Comparison of ENCODE assay signal across 18 cellular contexts in the genomic region with DNA sequence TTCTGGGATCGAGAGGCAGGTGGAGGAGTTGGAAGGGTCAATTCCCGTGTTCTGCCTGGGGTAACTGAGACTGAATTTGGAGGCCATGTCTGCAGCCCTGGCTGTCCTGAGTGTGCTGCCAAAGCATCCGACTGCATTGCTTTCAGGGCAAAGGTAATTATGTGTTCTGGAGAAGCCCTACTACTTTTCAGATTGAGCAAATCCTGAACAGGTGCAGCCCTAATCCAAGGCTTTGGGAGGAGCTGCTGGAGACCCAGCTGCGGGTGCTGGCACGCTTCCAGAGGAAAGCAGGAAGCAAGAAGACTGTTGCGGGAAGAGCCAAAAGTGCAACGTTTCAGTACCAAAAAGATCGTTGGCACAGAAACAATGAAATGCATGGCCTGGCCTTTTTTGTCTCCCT.
DNase-seq lines count a peak whose midpoint lies in the region; ATAC-seq, FAIRE-seq and TF ChIP-seq lines count a peak whose summit lies in the region.
"Had no signal": no experiment of that assay in that cellular context is flagged by ENCODE, and none has a peak within 500 bp of the region (broad histone marks: within the 10 kb centered on the region; RNA-seq: fewer than 3 reads in every experiment).

No MANE protein-coding gene starts in this region.

- H3K4me1 ChIP-seq in DND-41 (ENCODE audit: insufficient read depth, low read length) (peaks cover 3% of the 10 kb centered on the region; the same call in 1 of the 2 replicates), HepG2 (ENCODE audit: insufficient read depth, low read length) (peaks cover 50% of the 10 kb centered on the region)
- H3K4me1 ChIP-seq in CD4-positive, alpha-beta memory T cell (ENCODE audit: insufficient read depth, low read length): no peaks in the 10 kb centered on the region

- no peaks in the 10 kb centered on the region for H3K36me3 ChIP-seq in DND-41 (ENCODE audit: insufficient read depth, low read length)
- H3K36me3 ChIP-seq in HepG2 (replicated peaks in 1 of 2; ENCODE audit: control insufficient read depth in 1 of 2, insufficient read depth in 2 of 2, low read length in 2 of 2): no peaks in the 10 kb centered on the region
- H3K36me3 ChIP-seq in CD4-positive, alpha-beta memory T cell (ENCODE audit: insufficient read depth, low read length): no peaks in the 10 kb centered on the region

- H3K4me1 Mint-ChIP-seq in CD4-positive, alpha-beta memory T cell: no peaks in the 10 kb centered on the region
- H3K4me1 Mint-ChIP-seq: activated naive CD8-positive, alpha-beta T cell treated with anti-CD3 and anti-CD28 coated beads, Interleukin-2, amount 50 U/mL, for 24 hours; GM23338; natural killer cell had no signal

- H3K27ac Mint-ChIP-seq in CD4-positive, alpha-beta memory T cell: no peak overlapping the region
- H3K27ac Mint-ChIP-seq: activated naive CD8-positive, alpha-beta T cell treated with anti-CD3 and anti-CD28 coated beads, Interleukin-2, amount 50 U/mL, for 24 hours; CD4-positive, alpha-beta T cell; GM23338; natural killer cell; stimulated activated naive B cell treated with anti-CD40 and anti-IgM and Interleukin-4, amounts not matched to agents 10 μg/mL and 1 μg/mL and 100 μg/mL, for 72 hours had no signal

- H4K20me1 ChIP-seq in DND-41 (ENCODE audit: insufficient read depth, low read length) (no peaks in the 10 kb centered on the region), HepG2 (ENCODE audit: insufficient read depth, low read length) (no peaks in the 10 kb centered on the region)

- H3K4me3 ChIP-seq in DND-41 (ENCODE audit: low read depth in 1 of 2, low read length in 2 of 2) (no peak overlapping the region), HepG2 (replicated peaks in 1 of 3; ENCODE audit: insufficient read depth in 1 of 3, low read depth in 2 of 3, low read length in 3 of 3) (no peak overlapping the region)
- H3K4me3 ChIP-seq in CD4-positive, alpha-beta memory T cell (ENCODE audit: low read length in 2 of 2): no peak overlapping the region
- H3K4me3 ChIP-seq: GM23338 had no signal

- H3K9me3 Mint-ChIP-seq in CD4-positive, alpha-beta memory T cell: no peaks in the 10 kb centered on the region
- H3K9me3 Mint-ChIP-seq: activated naive CD8-positive, alpha-beta T cell treated with anti-CD3 and anti-CD28 coated beads, Interleukin-2, amount 50 U/mL, for 24 hours; activated T-cell treated with anti-CD3 and anti-CD28 coated beads, Interleukin-2, amount 50 U/mL, for 4 hours; CD4-positive, alpha-beta T cell; GM23338; natural killer cell; stimulated activated naive B cell treated with anti-CD40 and anti-IgM and Interleukin-4, amounts not matched to agents 10 μg/mL and 1 μg/mL and 100 μg/mL, for 72 hours had no signal

- POLR2A ChIA-PET in HepG2 (lab: Yijun Ruan, JAX): interaction anchor here (2.6 to 3.0 kb wide), 2 partner anchors 17 to 74 kb away, joined by 33 to 51 read pairs; partner anchors contain the start of gene NRIP1
- POLR2A ChIA-PET in CD4-positive, alpha-beta memory T cell (lab: Charles Lee; ENCODE audit: partially characterized antibody): no interaction called here

- ATAC-seq in DND-41 (ENCODE audit: insufficient read depth, low read depth): no peak
- ATAC-seq in HepG2: no peak
- ATAC-seq: activated naive CD8-positive, alpha-beta T cell treated with anti-CD3 and anti-CD28 coated beads, Interleukin-2, amount 50 U/mL, for 24 hours; activated T-cell treated with anti-CD3 and anti-CD28 coated beads, Interleukin-2, amount 50 U/mL, for 4 hours; GM23338; natural killer cell; stimulated activated naive B cell treated with anti-CD40 and anti-IgM and Interleukin-4, amounts not matched to agents 10 μg/mL and 1 μg/mL and 100 μg/mL, for 72 hours had no signal

- CTCF ChIA-PET in HepG2 (lab: Yijun Ruan, JAX; ENCODE audit: low intra/inter-chr PET ratio, low total read pairs): no interaction called here
- CTCF ChIA-PET in CD4-positive, alpha-beta memory T cell (lab: Charles Lee; ENCODE audit: partially characterized antibody): no interaction called here

- no peak for TF ChIP-seq POLR2A in HepG2 (IDR thresholded peaks at IDR 0.05; ENCODE audit: insufficient read depth in 1 of 2, low read depth in 2 of 2, low read length in 2 of 2)

- intact Hi-C loops in HepG2 (cut with micrococcal nuclease; ENCODE audit: unreplicated experiment): no loop called here
- intact Hi-C loops in CD4-positive, alpha-beta memory T cell (cut with micrococcal nuclease): no loop called here

- H3K4me3 Mint-ChIP-seq in CD4-positive, alpha-beta memory T cell: no peak overlapping the region
- H3K4me3 Mint-ChIP-seq: activated naive CD8-positive, alpha-beta T cell treated with anti-CD3 and anti-CD28 coated beads, Interleukin-2, amount 50 U/mL, for 24 hours; activated T-cell treated with anti-CD3 and anti-CD28 coated beads, Interleukin-2, amount 50 U/mL, for 4 hours; CD4-positive, alpha-beta T cell; GM23338; natural killer cell; stimulated activated naive B cell treated with anti-CD40 and anti-IgM and Interleukin-4, amounts not matched to agents 10 μg/mL and 1 μg/mL and 100 μg/mL, for 72 hours had no signal

- WGBS in HepG2 (ENCODE audit: low lambda C conversion rate): 94% methylated on average over 8 of the region's 8 CpGs

- no peaks in the 10 kb centered on the region for H3K36me3 Mint-ChIP-seq in CD4-positive, alpha-beta memory T cell
- H3K36me3 Mint-ChIP-seq: natural killer cell; stimulated activated naive B cell treated with anti-CD40 and anti-IgM and Interleukin-4, amounts not matched to agents 10 μg/mL and 1 μg/mL and 100 μg/mL, for 72 hours had no signal

- BruUV-seq in HepG2 (replicated peaks; lab: Mats Ljungman, UMichigan): no TSS peak

- DNase-seq in CD1c-positive myeloid dendritic cell (ENCODE audit: extremely low spot score) (peak; percentile 12), DND-41 (peak; percentile 8), NCI-H69 (lab: John Stamatoyannopoulos, UW) (peak; percentile 91), HepG2 (ENCODE audit: low spot score) (no peak), superior temporal gyrus (ENCODE audit: extremely low spot score) (no peak), midbrain (lab: John Stamatoyannopoulos, UW) (no peak), T-helper 9 cell (no peak)
- no peak for DNase-seq in CD4-positive, alpha-beta memory T cell
- DNase-seq: activated naive CD8-positive, alpha-beta T cell treated with anti-CD3 and anti-CD28 coated beads, Interleukin-2, amount 50 U/mL, for 24 hours; activated T-cell treated with anti-CD3 and anti-CD28 coated beads, Interleukin-2, amount 50 U/mL, for 4 hours; CD4-positive, alpha-beta T cell; erythroblast; glutamatergic neuron; natural killer cell; retina; stimulated activated naive B cell treated with anti-CD40 and anti-IgM and Interleukin-4, amounts not matched to agents 10 μg/mL and 1 μg/mL and 100 μg/mL, for 72 hours had no signal

- no peak for FAIRE-seq in HepG2 (lab: Jason Lieb, UNC)
- FAIRE-seq: keratinocyte had no signal

- H3K9ac ChIP-seq in DND-41 (ENCODE audit: low read depth, low read length) (no peak overlapping the region), HepG2 (ENCODE audit: insufficient read depth, low read depth, low read length) (no peak overlapping the region)

- H3K27me3 Mint-ChIP-seq in CD4-positive, alpha-beta memory T cell: peaks cover 8 to 13% of the 10 kb centered on the region in 2 donors

- no peaks in the 10 kb centered on the region for H3K27me3 ChIP-seq in DND-41 (ENCODE audit: insufficient read depth, low read length, poor library complexity)
- H3K27me3 ChIP-seq in HepG2 (ENCODE audit: control insufficient read depth in 1 of 2, insufficient read depth in 2 of 2, low read length in 2 of 2): no peaks in the 10 kb centered on the region
- no peaks in the 10 kb centered on the region for H3K27me3 ChIP-seq in CD4-positive, alpha-beta memory T cell (ENCODE audit: insufficient read depth, low read length)

- TF ChIP-seq RAD21 in HepG2 (CRISPR knock-in tag; IDR thresholded peaks at IDR 0.05): no peak

- in situ Hi-C loops in HepG2 (cut with HindIII; ENCODE audit: extremely low pct_ligation_motif_present, low pct_unique_long_range_greater_than_20kb): no loop called here

- H2AFZ ChIP-seq in DND-41 (ENCODE audit: low read depth, low read length): no peak overlapping the region
- H2AFZ ChIP-seq in HepG2 (ENCODE audit: low read length): no peak overlapping the region
- H2AFZ ChIP-seq: GM23338 had no signal

- H3K79me2 ChIP-seq in DND-41 (ENCODE audit: insufficient read depth, low read length): no peaks in the 10 kb centered on the region
- no peaks in the 10 kb centered on the region for H3K79me2 ChIP-seq in HepG2 (ENCODE audit: insufficient read depth, low read length)

- H3K9me3 ChIP-seq in DND-41 (ENCODE audit: insufficient read depth, low read length, severe bottlenecking) (no peaks in the 10 kb centered on the region), HepG2 (ENCODE audit: low read length) (no peaks in the 10 kb centered on the region)
- H3K9me3 ChIP-seq in CD4-positive, alpha-beta memory T cell (ENCODE audit: control insufficient read depth in 1 of 2, low read length in 2 of 2): no peaks in the 10 kb centered on the region

- H3K27ac ChIP-seq in DND-41 (ENCODE audit: low read length) (no peak overlapping the region), HepG2 (ENCODE audit: extremely low read length, insufficient read depth, low read length) (no peak overlapping the region)
- H3K27ac ChIP-seq in CD4-positive, alpha-beta memory T cell (ENCODE audit: low read depth, low read length): no peak overlapping the region

- no peak for TF ChIP-seq EP300 in HepG2 (IDR thresholded peaks at IDR 0.05; ENCODE audit: low read depth in 2 of 2, low read length in 2 of 2)
- no peak for TF ChIP-seq EP300 in HepG2 (CRISPR knock-in tag; IDR thresholded peaks at IDR 0.05; ENCODE audit: borderline replicate concordance)

- no peak overlapping the region for H3K4me2 ChIP-seq in DND-41 (ENCODE audit: insufficient read depth, low read length)
- no peak overlapping the region for H3K4me2 ChIP-seq in HepG2 (ENCODE audit: low read depth, low read length)
- H3K4me2 ChIP-seq: GM23338 had no signal

- TF ChIP-seq CTCF in DND-41 (IDR thresholded peaks at IDR 0.05; ENCODE audit: borderline replicate concordance, extremely low read depth, low read length, poor library complexity, severe bottlenecking): no peak
- no peak for TF ChIP-seq CTCF in HepG2 (CRISPR knock-in tag; IDR thresholded peaks at IDR 0.05)

TF ChIP-seq in HepG2, 621 proteins besides CTCF, POLR2A, EP300 and RAD21:
- 0 out of 2 replicates have a peak, but pooled peaks have one; percentile 34 for TF ChIP-seq ZBTB38 (CRISPR knock-in tag; IDR thresholded peaks at IDR 0.05)
- TF ChIP-seq ZNF350 (CRISPR knock-in tag; IDR thresholded peaks at IDR 0.05; ENCODE audit: borderline replicate concordance, low read depth): no peak
- TF ChIP-seq ETV6 (CRISPR knock-in tag; conservative IDR thresholded peaks at IDR 0.05): no peak

Comparison
In these comparisons a context has a peak if more than half of its experiments do, and no peak if none do; other contexts are left out.
1. DNase-seq: peak in CD1c-positive myeloid dendritic cell (single experiment), DND-41 (single experiment) and NCI-H69 (single experiment); none in HepG2 (single experiment), CD4-positive, alpha-beta memory T cell (0 of 5), superior temporal gyrus (single experiment), midbrain (single experiment) and T-helper 9 cell (single experiment).